In the genomic region with DNA sequence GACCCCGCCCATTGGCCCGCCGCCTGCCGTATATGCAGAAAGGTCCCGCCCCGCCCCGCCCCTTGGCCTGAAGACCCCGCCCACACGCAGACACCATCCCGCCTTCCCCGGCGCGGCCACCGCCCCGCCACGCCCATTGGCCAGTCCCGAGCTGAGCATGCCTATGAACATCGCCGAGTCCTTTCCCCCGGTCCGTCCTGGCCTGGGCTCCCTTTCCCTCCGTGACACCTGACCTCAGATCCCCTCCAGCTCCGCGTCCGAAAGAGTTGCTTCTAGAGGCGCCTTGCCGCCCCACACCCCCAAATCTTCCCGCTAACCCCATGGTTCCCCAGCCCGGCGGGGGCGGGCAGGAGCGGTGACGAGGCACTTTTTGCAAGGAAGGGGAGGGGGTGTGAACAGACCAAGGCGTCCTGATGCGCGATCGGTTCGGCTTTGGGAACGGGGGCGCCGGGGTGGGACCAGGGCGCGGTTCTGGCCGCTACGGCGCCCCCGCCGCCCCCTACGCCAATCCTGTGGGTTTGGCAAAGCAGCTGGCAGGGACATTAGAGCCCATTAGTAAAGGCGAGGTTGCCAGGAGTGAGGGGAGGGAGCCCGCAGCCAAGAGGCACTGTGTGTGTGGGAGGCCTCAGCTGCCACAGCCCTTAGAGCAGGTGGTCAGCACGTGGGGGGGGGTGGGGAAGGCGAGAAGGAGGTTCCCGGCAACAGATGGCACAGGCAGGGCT, we compare ENCODE assay signal across 8 cellular contexts. TPM values are rescaled to one million over a fixed set of nuclear protein-coding genes. Genes with fewer than 3 reads are reported as not detected.
A peak's percentile ranks its signal among the peaks of the same experiment; 100 is the strongest.
DNase-seq lines count a peak whose midpoint lies in the region; ATAC-seq, FAIRE-seq and TF ChIP-seq lines count a peak whose summit lies in the region.

No MANE protein-coding gene starts in this region.

- no peak for TF ChIP-seq CTCF in GM13976 (IDR thresholded peaks at IDR 0.05; ENCODE audit: borderline replicate concordance, control extremely low read depth, extremely low read depth, insufficient read depth, missing control alignments)
- no peak for TF ChIP-seq CTCF in activated B cell treated with CpG ODN at 0.5 μM for 24 hours (IDR thresholded peaks at IDR 0.05)
- TF ChIP-seq CTCF in bronchial epithelial cell (IDR thresholded peaks at IDR 0.05; ENCODE audit: insufficient read depth, low read length, severe bottlenecking) = no peak

- H3K9me3 Mint-ChIP-seq in activated B cell treated with CpG ODN at 0.5 μM for 24 hours = no peaks in the 10 kb centered on the region
- no peaks in the 10 kb centered on the region for H3K9me3 Mint-ChIP-seq in immature natural killer cell

- DNase-seq in GM13976 (ENCODE audit: low spot score) (peak; percentile 100), NCI-H2227 treated with DMSO at 0.1 percent for 48 hours (lab: John Stamatoyannopoulos, UW) (peak; percentile 99), activated B cell treated with CpG ODN at 0.5 μM for 24 hours (peak; percentile 76), bronchial epithelial cell (ENCODE audit: low read depth) (peak; percentile 62), immature natural killer cell (peak; percentile 79 to 83 (median 83)), smooth muscle cell of the brain vasculature (ENCODE audit: low read depth, low spot score) (peak; percentile 77), KG1 (lab: John Stamatoyannopoulos, UW) (no peak)

- POLR2A ChIA-PET in activated B cell treated with CpG ODN at 0.5 μM for 24 hours (lab: Charles Lee) = interaction anchor here (0.5 to 2.2 kb wide), 23 partner anchors 9 to 1486 kb away, joined by 3 to 32 read pairs (median 5); a partner anchor contains a TSS

- H3K36me3 Mint-ChIP-seq in activated B cell treated with CpG ODN at 0.5 μM for 24 hours (ENCODE audit: low read depth) (peaks cover 20% of the 10 kb centered on the region), immature natural killer cell (peaks cover 0 to under 1% (median under 1%) of the 10 kb centered on the region in 3 donors)

- peaks cover 16% of the 10 kb centered on the region for H3K4me1 Mint-ChIP-seq in activated B cell treated with CpG ODN at 0.5 μM for 24 hours
- H3K4me1 Mint-ChIP-seq in immature natural killer cell = peaks cover 5 to 6% of the 10 kb centered on the region in 2 donors

- H3K27me3 ChIP-seq in bronchial epithelial cell (ENCODE audit: control insufficient read depth, insufficient read depth, low read length) = no peaks in the 10 kb centered on the region

- peaks cover 16% of the 10 kb centered on the region for H3K36me3 ChIP-seq in bronchial epithelial cell (ENCODE audit: control insufficient read depth, insufficient read depth, low read length)

- peak overlapping the region; percentile 89 for H3K27ac Mint-ChIP-seq in activated B cell treated with CpG ODN at 0.5 μM for 24 hours
- peak overlapping the region; percentile 68 to 95 (median 93) for H3K27ac Mint-ChIP-seq in immature natural killer cell

- intact Hi-C loops in activated B cell treated with CpG ODN at 0.5 μM for 24 hours (cut with micrococcal nuclease) = loop anchor here (1.0 to 5.0 kb wide), 6 partner anchors 25 to 119 kb away; a partner anchor contains a TSS

- peak overlapping the region; percentile 56 for H3K4me3 ChIP-seq in bronchial epithelial cell (ENCODE audit: low read depth, low read length)

- no peak for FAIRE-seq in bronchial epithelial cell (lab: Jason Lieb, UNC)

- in situ Hi-C loops in GM13976 (cut with MboI; ENCODE audit: low sequenced_read_pairs, unreplicated experiment) = no loop called here

- CTCF ChIA-PET in activated B cell treated with CpG ODN at 0.5 μM for 24 hours (lab: Charles Lee) = no interaction called here

- H3K27me3 Mint-ChIP-seq in activated B cell treated with CpG ODN at 0.5 μM for 24 hours (no peaks in the 10 kb centered on the region), immature natural killer cell (ENCODE audit: low read depth in 3 of 3) (peaks cover 1 to 3% (median 3%) of the 10 kb centered on the region in 3 donors)

- H3K4me3 Mint-ChIP-seq in activated B cell treated with CpG ODN at 0.5 μM for 24 hours (peak overlapping the region; percentile 95), immature natural killer cell (peak overlapping the region; percentile 82 to 94 (median 87))

- ATAC-seq in HG03095 (IDR thresholded peaks at IDR 0.05; ENCODE audit: unreplicated experiment) (peak; percentile 44), activated B cell treated with CpG ODN at 0.5 μM for 24 hours (ENCODE audit: low read depth) (peak; percentile 78)

RNA-seq across cellular contexts. Expression of a gene that starts 0.4 kb away (rescaled TPM):
- total RNA-seq in activated B cell treated with CpG ODN at 0.5 μM for 24 hours (4.4 and 11.8 TPM in 2 replicates), bronchial epithelial cell (8.4 and 12.9 TPM in 2 replicates)
- 1 to 10 TPM in 2 of 3 donors, not detected in 1; 1.3 to 1.7 TPM for polyA plus RNA-seq in immature natural killer cell

RNA-seq across cellular contexts. Expression of a gene that starts 25.8 kb away (rescaled TPM):
- 34.4 and 38.5 TPM in 2 replicates for total RNA-seq in activated B cell treated with CpG ODN at 0.5 μM for 24 hours
- 20.0 and 23.9 TPM in 2 replicates for total RNA-seq in bronchial epithelial cell
- polyA plus RNA-seq in immature natural killer cell = 10 to 100 TPM; 18.3 to 23.5 (median 20.8) TPM

RNA-seq across cellular contexts. Expression of a gene that starts 26.1 kb away (rescaled TPM):
- total RNA-seq in activated B cell treated with CpG ODN at 0.5 μM for 24 hours = 13.0 and 13.3 TPM in 2 replicates
- total RNA-seq in bronchial epithelial cell = 26.9 and 34.7 TPM in 2 replicates
- polyA plus RNA-seq in immature natural killer cell = 1 to 10 TPM; 3.8 to 8.1 (median 4.5) TPM

RNA-seq across cellular contexts. Expression of a gene that starts 59.4 kb away (rescaled TPM):
- total RNA-seq in activated B cell treated with CpG ODN at 0.5 μM for 24 hours = 8.5 and 12.7 TPM in 2 replicates
- 0.26 TPM in 2 replicates for total RNA-seq in bronchial epithelial cell
- 1 to 10 TPM in 2 of 3 donors, not detected in 1; 3.1 to 6.2 TPM for polyA plus RNA-seq in immature natural killer cell
